In the genomic region with DNA sequence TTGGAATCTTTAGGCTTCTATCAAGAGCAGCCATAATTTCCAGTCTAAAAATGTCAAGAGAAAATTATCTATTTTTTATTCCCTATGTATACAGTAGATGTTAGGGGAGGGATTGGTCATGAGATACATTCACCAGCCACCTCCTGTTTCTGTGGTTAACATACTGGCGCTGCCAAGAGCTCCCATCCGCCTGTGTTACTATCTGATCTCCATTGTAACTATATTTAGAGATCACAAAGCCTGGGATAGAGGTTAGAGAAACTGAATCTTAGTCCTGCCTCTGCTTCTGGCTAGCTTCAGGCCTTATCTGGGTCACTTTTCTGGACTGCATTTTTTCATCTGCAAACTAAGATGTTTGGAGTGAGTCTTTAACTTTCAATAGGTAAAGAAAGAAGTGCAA, we compare ENCODE assay signal across 26 cellular contexts. TPM values are rescaled to one million over a fixed set of nuclear protein-coding genes. Genes with fewer than 3 reads are reported as not detected.
DNase-seq lines count a peak whose midpoint lies in the region; ATAC-seq and TF ChIP-seq lines count a peak whose summit lies in the region.
"Had no signal": no experiment of that assay in that cellular context is flagged by ENCODE, and none has a peak within 500 bp of the region (broad histone marks: within the 10 kb centered on the region; RNA-seq: fewer than 3 reads in every experiment).

No MANE protein-coding gene starts in this region.

- TF ChIP-seq POLR2A in stomach (IDR thresholded peaks at IDR 0.05): no peak

- H3K9me3 ChIP-seq in stomach: no peaks in the 10 kb centered on the region
- H3K9me3 ChIP-seq: ascending aorta had no signal

- intact Hi-C loops in left ventricle myocardium superior (cut with micrococcal nuclease): no loop called here
- intact Hi-C loops in stomach (cut with DNase I; ENCODE audit: low total_unique reads): no loop called here

- WGBS in stomach, 5 donors: 40 to 66% (median 44%) methylated on average over 2 of the region's 2 CpGs

- H3K27me3 ChIP-seq in stomach: no peaks in the 10 kb centered on the region
- H3K27me3 ChIP-seq: ascending aorta, foreskin keratinocyte, spleen had no signal

- no peak for TF ChIP-seq CTCF in cardiac fibroblast (IDR thresholded peaks at IDR 0.05; ENCODE audit: low read depth, low read length)
- TF ChIP-seq CTCF in stomach (IDR thresholded peaks at IDR 0.05): no peak

- H3K4me1 ChIP-seq in stomach: peaks cover 0 to 2% (median 0%) of the 10 kb centered on the region in 4 donors
- H3K4me1 ChIP-seq: ascending aorta, spleen had no signal

- H3K27ac ChIP-seq in stomach: no peak overlapping the region
- H3K27ac ChIP-seq: ascending aorta, foreskin keratinocyte, spleen had no signal

- TF ChIP-seq EP300 in stomach (IDR thresholded peaks at IDR 0.05): no peak

- H3K4me3 ChIP-seq in cardiac fibroblast (replicated peaks in 1 of 2; ENCODE audit: low read depth in 2 of 2, low read length in 2 of 2): no peak overlapping the region
- H3K4me3 ChIP-seq in stomach: no peak overlapping the region
- H3K4me3 ChIP-seq: ascending aorta, spleen had no signal

- peak; percentile 38 for DNase-seq in RPMI7951 (ENCODE audit: low read depth)
- DNase-seq in cardiac fibroblast (ENCODE audit: low read depth in 2 of 2): peak; percentile 21 to 73
- DNase-seq in left ventricle myocardium superior: peak; percentile 52
- no peak for DNase-seq in NCI-H345 treated with DMSO at 0.1 percent for 48 hours (lab: John Stamatoyannopoulos, UW; ENCODE audit: unreplicated experiment)
- DNase-seq in SW 1271 (lab: John Stamatoyannopoulos, UW): no peak
- no peak for DNase-seq in NCI-H446 treated with DMSO at 0.1 percent for 48 hours (lab: John Stamatoyannopoulos, UW)
- DNase-seq in stomach: no peak
- DNase-seq: activated CD4-positive, alpha-beta T cell treated with anti-CD3 and anti-CD28 coated beads, Interleukin-2, amount 50 U/mL, for 48 hours; activated CD8-positive, alpha-beta memory T cell treated with anti-CD3 and anti-CD28 coated beads, Interleukin-2, amount 50 U/mL, for 48 hours; cerebellar nuclear complex; DMS 273 treated with DMSO at 0.1 percent for 48 hours; foreskin keratinocyte; HFFc6; hippocampal formation; immature natural killer cell; naive thymus-derived CD8-positive, alpha-beta T cell; NCI-H1436 treated with DMSO at 0.1 percent for 48 hours; NCI-H524; NK-92 treated with Interleukin-12 subunit alpha and Interleukin-12 subunit beta, amount 100 ng/mL, for 24 hours; occipital lobe; spleen; stimulated activated CD4-positive, alpha-beta T cell treated with anti-CD3 and anti-CD28 coated beads, Interleukin-4, amount 100 ng/mL, for 1 hour; stimulated activated naive B cell treated with anti-CD40 and anti-IgM and Interleukin-4, amounts not matched to agents 10 μg/mL and 1 μg/mL and 100 μg/mL, for 72 hours had no signal

- peak; percentile 85 for ATAC-seq in left ventricle myocardium superior
- ATAC-seq: foreskin keratinocyte; left lobe of liver; naive thymus-derived CD8-positive, alpha-beta T cell; stimulated activated naive B cell treated with anti-CD40 and anti-IgM and Interleukin-4, amounts not matched to agents 10 μg/mL and 1 μg/mL and 100 μg/mL, for 72 hours; WTC11 had no signal

- peaks cover 7 to 21% (median 18%) of the 10 kb centered on the region in 4 donors for H3K36me3 ChIP-seq in stomach

RNA-seq across cellular contexts. Expression of a gene that starts 46.3 kb away (rescaled TPM):
- total RNA-seq in RPMI7951 (2014; rRNA removed; shearing (Covaris generic)): 82.1 and 85.1 TPM in 2 replicates
- total RNA-seq in left ventricle myocardium superior (97.4 TPM), stomach (100 to 1,000 TPM in 2 of 5 donors, 10 to 100 TPM in 3; 43.7 to 179 (median 71.6) TPM)
- polyA plus RNA-seq in stomach: 100 to 1,000 TPM; 148 to 230 (median 184) TPM

RNA-seq across cellular contexts. Expression of a gene that starts 47.6 kb away (rescaled TPM):
- total RNA-seq in RPMI7951 (2014; rRNA removed; shearing (Covaris generic)): 5.3 and 6.3 TPM in 2 replicates
- total RNA-seq in left ventricle myocardium superior: 11.4 TPM
- 10 to 100 TPM in 3 of 5 donors, 1 to 10 TPM in 2; 3.5 to 35.7 (median 17.8) TPM for total RNA-seq in stomach
- 10 to 100 TPM in 1 of 3 donors, 1 to 10 TPM in 2; 4.2 to 10.8 (median 7.8) TPM for polyA plus RNA-seq in stomach

Comparison
In these comparisons a context has a peak if more than half of its experiments do, and no peak if none do; other contexts are left out.
1. DNase-seq: peak in RPMI7951 (single experiment), cardiac fibroblast (2 of 2) and left ventricle myocardium superior (single experiment); none in NCI-H345 treated with DMSO at 0.1 percent for 48 hours (single experiment), SW 1271 (0 of 2), NCI-H446 treated with DMSO at 0.1 percent for 48 hours (single experiment) and stomach (single experiment).